8 cellular contexts compared by ENCODE assay signal in genomic region chr2:6877402-6878305, GRCh38. TPM values are rescaled to one million over a fixed set of nuclear protein-coding genes. Genes with fewer than 3 reads are reported as not detected.
DNase-seq lines count a peak whose midpoint lies in the region; ATAC-seq and TF ChIP-seq lines count a peak whose summit lies in the region.

A gene with protein sequence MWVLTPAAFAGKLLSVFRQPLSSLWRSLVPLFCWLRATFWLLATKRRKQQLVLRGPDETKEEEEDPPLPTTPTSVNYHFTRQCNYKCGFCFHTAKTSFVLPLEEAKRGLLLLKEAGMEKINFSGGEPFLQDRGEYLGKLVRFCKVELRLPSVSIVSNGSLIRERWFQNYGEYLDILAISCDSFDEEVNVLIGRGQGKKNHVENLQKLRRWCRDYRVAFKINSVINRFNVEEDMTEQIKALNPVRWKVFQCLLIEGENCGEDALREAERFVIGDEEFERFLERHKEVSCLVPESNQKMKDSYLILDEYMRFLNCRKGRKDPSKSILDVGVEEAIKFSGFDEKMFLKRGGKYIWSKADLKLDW (plus strand): TSS chr2:6877777. CDS start chr2:6877801, 24 bp downstream.

- no peaks in the 10 kb centered on the region for H3K9me2 ChIP-seq in hepatocyte (replicated peaks; ENCODE audit: insufficient read depth)

- H3K27me3 ChIP-seq in hepatocyte, result no peaks in the 10 kb centered on the region

- H3K4me2 ChIP-seq in hepatocyte, result peak within 1 kb of the TSS; percentile 65

- 86% methylated on average over 10 of the region's 10 CpGs for WGBS in hepatocyte (ENCODE audit: low lambda C conversion rate, missing lambda C conversion rate)

- no peaks in the 10 kb centered on the region for H3K27me3 Mint-ChIP-seq in activated naive CD4-positive, alpha-beta T cell treated with anti-CD3 and anti-CD28 coated beads, Interleukin-2, amount 50 U/mL, for 24 hours
- H3K27me3 Mint-ChIP-seq in stimulated activated naive CD8-positive, alpha-beta T cell treated with anti-CD3 and anti-CD28 coated beads, Interleukin-15, Interleukin-2, amounts not matched to agents 100 ng/mL and 50 ng/mL, for 24 hours, result no peaks in the 10 kb centered on the region

- H3K9me3 ChIP-seq in hepatocyte (ENCODE audit: low read depth), result peaks cover 7% of the 10 kb centered on the region

- DNase-seq in AG08395 (ENCODE audit: low spot score) (peak; percentile 40), NCI-H2196 treated with DMSO at 0.1 percent for 48 hours (lab: John Stamatoyannopoulos, UW; ENCODE audit: unreplicated experiment) (peak; percentile 50), hepatocyte (ENCODE audit: low spot score) (peak; percentile 49), foreskin melanocyte (no peak)

- H3K4me3 ChIP-seq in hepatocyte, result no peak within 1 kb of the TSS

- no peaks in the 10 kb centered on the region for H4K20me1 ChIP-seq in hepatocyte (ENCODE audit: insufficient read depth, poor library complexity, severe bottlenecking)

- H3K4me3 Mint-ChIP-seq in activated naive CD4-positive, alpha-beta T cell treated with anti-CD3 and anti-CD28 coated beads, Interleukin-2, amount 50 U/mL, for 24 hours, result peak within 1 kb of the TSS; percentile 88
- peak within 1 kb of the TSS; percentile 77 for H3K4me3 Mint-ChIP-seq in stimulated activated naive CD8-positive, alpha-beta T cell treated with anti-CD3 and anti-CD28 coated beads, Interleukin-15, Interleukin-2, amounts not matched to agents 100 ng/mL and 50 ng/mL, for 24 hours

- no peak for TF ChIP-seq CTCF in hepatocyte (IDR thresholded peaks at IDR 0.05; ENCODE audit: poor library complexity)

- H3K4me1 Mint-ChIP-seq in activated naive CD4-positive, alpha-beta T cell treated with anti-CD3 and anti-CD28 coated beads, Interleukin-2, amount 50 U/mL, for 24 hours, result peaks cover 92% of the 10 kb centered on the region
- peaks cover 82% of the 10 kb centered on the region for H3K4me1 Mint-ChIP-seq in stimulated activated naive CD8-positive, alpha-beta T cell treated with anti-CD3 and anti-CD28 coated beads, Interleukin-15, Interleukin-2, amounts not matched to agents 100 ng/mL and 50 ng/mL, for 24 hours (ENCODE audit: low read depth)

- H3K4me1 ChIP-seq in hepatocyte (ENCODE audit: insufficient read depth), result no peaks in the 10 kb centered on the region

- ATAC-seq in GM18517 (IDR thresholded peaks at IDR 0.05; ENCODE audit: unreplicated experiment) (peak; percentile 90), HG03060 (IDR thresholded peaks at IDR 0.05; ENCODE audit: low read depth, unreplicated experiment) (peak; percentile 67)

- H3K79me2 ChIP-seq in hepatocyte, result no peaks in the 10 kb centered on the region

- no peaks in the 10 kb centered on the region for H3K36me3 ChIP-seq in hepatocyte (replicated peaks; ENCODE audit: insufficient read depth, low read depth)

- H2AFZ ChIP-seq in hepatocyte, result no peak within 1 kb of the TSS

- peaks cover 6% of the 10 kb centered on the region for H3K36me3 Mint-ChIP-seq in activated naive CD4-positive, alpha-beta T cell treated with anti-CD3 and anti-CD28 coated beads, Interleukin-2, amount 50 U/mL, for 24 hours
- H3K36me3 Mint-ChIP-seq in stimulated activated naive CD8-positive, alpha-beta T cell treated with anti-CD3 and anti-CD28 coated beads, Interleukin-15, Interleukin-2, amounts not matched to agents 100 ng/mL and 50 ng/mL, for 24 hours (ENCODE audit: low read depth), result peaks cover 5% of the 10 kb centered on the region

- peaks cover 6% of the 10 kb centered on the region for H3K9me3 Mint-ChIP-seq in activated naive CD4-positive, alpha-beta T cell treated with anti-CD3 and anti-CD28 coated beads, Interleukin-2, amount 50 U/mL, for 24 hours
- peaks cover 5% of the 10 kb centered on the region for H3K9me3 Mint-ChIP-seq in stimulated activated naive CD8-positive, alpha-beta T cell treated with anti-CD3 and anti-CD28 coated beads, Interleukin-15, Interleukin-2, amounts not matched to agents 100 ng/mL and 50 ng/mL, for 24 hours

- H3K27ac Mint-ChIP-seq in activated naive CD4-positive, alpha-beta T cell treated with anti-CD3 and anti-CD28 coated beads, Interleukin-2, amount 50 U/mL, for 24 hours, result peak within 1 kb of the TSS; percentile 90
- H3K27ac Mint-ChIP-seq in stimulated activated naive CD8-positive, alpha-beta T cell treated with anti-CD3 and anti-CD28 coated beads, Interleukin-15, Interleukin-2, amounts not matched to agents 100 ng/mL and 50 ng/mL, for 24 hours, result peak within 1 kb of the TSS; percentile 11

- H3K27ac ChIP-seq in hepatocyte, result no peak within 1 kb of the TSS

RNA-seq across cellular contexts. Expression of the gene that starts here (rescaled TPM):
- 1.3 and 1.6 TPM in 2 replicates for total RNA-seq in hepatocyte
- 1.1 and 2.9 TPM in 2 replicates for polyA plus RNA-seq in hepatocyte
